ENCODE assay signal across 7 cellular contexts in the genomic region with DNA sequence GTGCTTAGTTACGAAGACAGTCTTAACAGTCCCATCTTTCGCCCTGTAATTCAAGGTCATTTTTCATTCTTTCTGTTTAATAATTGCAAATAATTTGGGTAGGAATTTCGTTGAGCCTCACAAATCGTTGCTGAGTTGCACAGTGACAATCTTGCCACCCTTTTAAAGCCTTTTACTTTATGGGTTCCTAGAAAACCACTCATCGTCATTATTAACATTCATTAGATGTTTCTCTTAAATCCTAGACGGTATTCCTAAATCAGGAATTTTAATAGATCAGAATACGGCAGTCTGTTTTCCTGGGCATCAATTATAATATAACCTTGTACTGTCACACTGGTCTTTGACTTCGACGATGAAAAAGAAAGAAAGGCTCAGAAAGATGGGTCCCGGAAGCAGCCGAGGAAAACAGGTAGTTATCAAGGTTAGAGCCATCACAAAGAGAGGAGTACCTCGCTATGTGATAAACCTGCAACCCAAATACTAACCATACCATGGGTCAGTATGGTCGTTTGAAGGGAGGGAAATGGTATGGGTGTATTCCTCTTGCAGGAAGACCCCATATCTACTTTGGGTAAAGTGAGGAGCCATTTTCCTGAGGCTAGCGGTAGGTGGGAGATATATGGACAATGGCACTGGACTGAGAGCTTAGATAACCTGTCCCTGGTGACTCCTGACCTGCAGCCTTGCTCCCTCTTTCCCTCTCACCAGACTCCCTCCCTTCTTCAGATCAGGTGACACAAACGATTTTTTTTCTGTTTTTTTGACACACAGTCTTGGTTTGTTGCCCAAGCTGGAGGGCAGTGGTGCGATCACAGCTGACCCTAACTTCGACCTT.
DNase-seq lines count a peak whose midpoint lies in the region; ATAC-seq lines count a peak whose summit lies in the region.

No MANE protein-coding gene starts in this region.

- H3K36me3 Mint-ChIP-seq in central memory CD8-positive, alpha-beta T cell (ENCODE audit: insufficient read depth), result peaks cover 17% of the 10 kb centered on the region

- peak overlapping the region; percentile 99 for H3K9ac ChIP-seq in mucosa of stomach (ENCODE audit: low read length)

- ATAC-seq in GM19351 (IDR thresholded peaks at IDR 0.05; ENCODE audit: unreplicated experiment) (peak; percentile 0), GM21723 (IDR thresholded peaks at IDR 0.05; ENCODE audit: unreplicated experiment) (no peak)
- no peak for ATAC-seq in central memory CD8-positive, alpha-beta T cell (replicated peaks; ENCODE audit: extremely low read depth, poor library complexity, severe bottlenecking)

- no peaks in the 10 kb centered on the region for H3K36me3 ChIP-seq in mucosa of stomach (ENCODE audit: control insufficient read depth, insufficient read depth, low read length)

- H3K9me3 Mint-ChIP-seq in central memory CD8-positive, alpha-beta T cell, result no peaks in the 10 kb centered on the region

- peak overlapping the region; percentile 88 for H3K4me3 ChIP-seq in mucosa of stomach (ENCODE audit: low read length)

- no peaks in the 10 kb centered on the region for H3K27me3 Mint-ChIP-seq in central memory CD8-positive, alpha-beta T cell

- peaks cover 32% of the 10 kb centered on the region for H3K4me1 ChIP-seq in mucosa of stomach (ENCODE audit: control insufficient read depth, insufficient read depth, low read length)

- H3K27ac Mint-ChIP-seq in central memory CD8-positive, alpha-beta T cell (ENCODE audit: low read depth), result peak overlapping the region; percentile 100

- H3K4me1 Mint-ChIP-seq in central memory CD8-positive, alpha-beta T cell, result peaks cover 43% of the 10 kb centered on the region

- peak; percentile 9 for DNase-seq in LoVo (ENCODE audit: low spot score)
- no peak for DNase-seq in central memory CD8-positive, alpha-beta T cell (ENCODE audit: low spot score in 2 of 2)
- no peak for DNase-seq in NK-92 (lab: John Stamatoyannopoulos, UW; ENCODE audit: unreplicated experiment)
- no peak for DNase-seq in NCI-H774 (lab: John Stamatoyannopoulos, UW)

- peak overlapping the region; percentile 88 for H3K4me3 Mint-ChIP-seq in central memory CD8-positive, alpha-beta T cell

- no peaks in the 10 kb centered on the region for H3K27me3 ChIP-seq in mucosa of stomach (ENCODE audit: control insufficient read depth, insufficient read depth, low read length)

- H3K9me3 ChIP-seq in mucosa of stomach (ENCODE audit: control insufficient read depth, low read length), result no peaks in the 10 kb centered on the region
